Comparison of ENCODE assay signal across 9 cellular contexts in the genomic region with DNA sequence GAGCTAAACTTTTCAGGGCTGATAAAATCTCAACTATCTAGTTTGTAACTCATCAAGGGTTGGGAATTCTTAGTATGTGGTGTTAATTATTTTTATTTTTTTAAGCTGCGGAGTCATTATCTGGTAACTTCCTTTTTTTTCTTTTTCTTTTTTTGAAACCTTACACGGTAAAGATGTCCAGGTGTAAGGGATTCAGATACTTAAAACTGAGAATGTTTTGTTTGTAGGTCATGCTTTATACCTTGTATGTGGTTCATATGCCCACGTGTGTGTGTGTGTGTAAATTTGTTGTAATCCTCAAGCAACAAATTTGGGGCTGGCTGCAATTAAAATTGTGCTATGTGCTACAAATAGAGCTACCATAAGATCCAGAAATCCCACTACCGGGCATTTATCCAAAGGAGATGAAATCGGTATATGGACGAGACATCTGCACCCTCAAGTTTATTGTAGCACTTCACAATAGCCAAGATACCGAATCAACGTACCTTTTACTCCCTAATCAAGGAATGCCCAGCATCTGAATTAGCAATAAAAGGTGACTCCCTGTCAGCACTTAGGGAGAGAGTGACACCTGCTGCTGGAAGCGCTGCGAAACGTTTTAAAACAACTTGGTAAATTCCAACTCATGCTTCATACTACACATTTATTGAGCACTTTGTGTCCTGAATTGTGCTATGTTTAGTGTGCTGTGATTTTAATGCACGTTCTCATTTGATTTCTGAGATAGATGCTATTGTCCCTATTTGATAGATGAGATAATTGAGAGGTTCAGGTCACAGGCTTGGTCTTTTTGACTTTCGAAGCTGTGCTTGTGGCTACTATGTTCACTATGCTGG. TPM values are rescaled to one million over a fixed set of nuclear protein-coding genes. Genes with fewer than 3 reads are reported as not detected.
DNase-seq lines count a peak whose midpoint lies in the region; ATAC-seq and TF ChIP-seq lines count a peak whose summit lies in the region.
"Had no signal": no experiment of that assay in that cellular context is flagged by ENCODE, and none has a peak within 500 bp of the region (broad histone marks: within the 10 kb centered on the region; RNA-seq: fewer than 3 reads in every experiment).

No MANE protein-coding gene starts in this region.

- H3K4me3 ChIP-seq in heart right ventricle, result no peak overlapping the region
- no peak overlapping the region for H3K4me3 ChIP-seq in vagina
- H3K4me3 ChIP-seq: adrenal gland had no signal

- TF ChIP-seq CTCF in heart right ventricle (IDR thresholded peaks at IDR 0.05) (peak in 5 of 9 donors; percentile 25 to 55 (median 35)), type B pancreatic cell (conservative IDR thresholded peaks at IDR 0.05) (peak; percentile 41), vagina (IDR thresholded peaks at IDR 0.05) (no peak)

- TF ChIP-seq POLR2A in vagina (IDR thresholded peaks at IDR 0.05), result no peak

- intact Hi-C loops in heart right ventricle (cut with DNase I), result loop anchor here in 5 of 10 donors (1.0 to 10.0 kb wide), 4 partner anchors 209 to 215 kb away; no protein-coding TSS in a partner anchor
- intact Hi-C loops in cardiac septum (cut with DNase I), result no loop called here
- intact Hi-C loops in vagina (cut with DNase I), result no loop called here

- H3K36me3 Mint-ChIP-seq in type B pancreatic cell, result peaks cover 4% of the 10 kb centered on the region
- H3K36me3 Mint-ChIP-seq in activated T-cell treated with anti-CD3 and anti-CD28 coated beads, Interleukin-2, amount 50 U/mL, for 72 hours (ENCODE audit: insufficient read depth in 2 of 2), result peaks cover 0 to 4% of the 10 kb centered on the region in 2 donors

- ATAC-seq in heart right ventricle (no peak), GM21360 (IDR thresholded peaks at IDR 0.05; ENCODE audit: unreplicated experiment) (no peak)
- ATAC-seq in activated T-cell treated with anti-CD3 and anti-CD28 coated beads, Interleukin-2, amount 50 U/mL, for 72 hours (replicated peaks in 1 of 2), result no peak

- no peak overlapping the region for H3K27ac Mint-ChIP-seq in type B pancreatic cell
- no peak overlapping the region for H3K27ac Mint-ChIP-seq in activated T-cell treated with anti-CD3 and anti-CD28 coated beads, Interleukin-2, amount 50 U/mL, for 72 hours

- no peaks in the 10 kb centered on the region for H3K4me1 Mint-ChIP-seq in type B pancreatic cell (ENCODE audit: unreplicated experiment)
- H3K4me1 Mint-ChIP-seq in activated T-cell treated with anti-CD3 and anti-CD28 coated beads, Interleukin-2, amount 50 U/mL, for 72 hours (ENCODE audit: low read depth), result no peaks in the 10 kb centered on the region

- H3K36me3 ChIP-seq in heart right ventricle (peaks cover 0 to 49% (median 11%) of the 10 kb centered on the region in 9 donors), vagina (peaks cover 0 to 17% of the 10 kb centered on the region in 2 donors)

- H3K9me3 ChIP-seq in heart right ventricle, result no peaks in the 10 kb centered on the region
- H3K9me3 ChIP-seq in vagina, result no peaks in the 10 kb centered on the region
- H3K9me3 ChIP-seq: adrenal gland had no signal

- no peaks in the 10 kb centered on the region for H3K4me1 ChIP-seq in heart right ventricle
- H3K4me1 ChIP-seq in vagina, result no peaks in the 10 kb centered on the region
- H3K4me1 ChIP-seq: adrenal gland had no signal

- WGBS in heart right ventricle, 2 donors, result 69 to 79% methylated on average over 13 of the region's 13 CpGs

- no peaks in the 10 kb centered on the region for H3K9me3 Mint-ChIP-seq in type B pancreatic cell
- no peaks in the 10 kb centered on the region for H3K9me3 Mint-ChIP-seq in activated T-cell treated with anti-CD3 and anti-CD28 coated beads, Interleukin-2, amount 50 U/mL, for 72 hours

- DNase-seq in heart right ventricle (no peak), cardiac septum (ENCODE audit: low spot score) (no peak), NCI-H748 treated with DMSO at 0.1 percent for 48 hours (lab: John Stamatoyannopoulos, UW) (peak; percentile 8), fibroblast of peridontal ligament (ENCODE audit: extremely low read depth) (peak; percentile 13), type B pancreatic cell (ENCODE audit: extremely low spot score, unreplicated experiment) (no peak), vagina (ENCODE audit: extremely low spot score in 2 of 2) (no peak)
- no peak for DNase-seq in activated T-cell treated with anti-CD3 and anti-CD28 coated beads, Interleukin-2, amount 50 U/mL, for 72 hours

- H3K27ac ChIP-seq in heart right ventricle (no peak overlapping the region), vagina (no peak overlapping the region)
- H3K27ac ChIP-seq: adrenal gland had no signal

- H3K27me3 Mint-ChIP-seq in type B pancreatic cell, result no peaks in the 10 kb centered on the region
- no peaks in the 10 kb centered on the region for H3K27me3 Mint-ChIP-seq in activated T-cell treated with anti-CD3 and anti-CD28 coated beads, Interleukin-2, amount 50 U/mL, for 72 hours (ENCODE audit: low read depth)

- H3K4me3 Mint-ChIP-seq in type B pancreatic cell, result no peak overlapping the region
- no peak overlapping the region for H3K4me3 Mint-ChIP-seq in activated T-cell treated with anti-CD3 and anti-CD28 coated beads, Interleukin-2, amount 50 U/mL, for 72 hours

- no peaks in the 10 kb centered on the region for H3K27me3 ChIP-seq in heart right ventricle
- no peaks in the 10 kb centered on the region for H3K27me3 ChIP-seq in vagina
- H3K27me3 ChIP-seq: adrenal gland had no signal

RNA-seq across cellular contexts. Expression of a gene that starts 16.1 kb away (rescaled TPM):
- total RNA-seq in heart right ventricle (10 to 100 TPM in 2 of 10 donors, 1 to 10 TPM in 8; 5.9 to 11.9 (median 9.0) TPM), cardiac septum (19.8 TPM), type B pancreatic cell (ENCODE audit: low replicate concordance) (62.0 and 68.0 TPM in 2 replicates), vagina (43.5 TPM)
- 10 to 100 TPM in 1 of 2 donors, 1 to 10 TPM in 1; 3.7 to 15.1 TPM for polyA plus RNA-seq in heart right ventricle
- 10 to 100 TPM; 21.0 to 23.7 TPM for total RNA-seq in activated T-cell treated with anti-CD3 and anti-CD28 coated beads, Interleukin-2, amount 50 U/mL, for 72 hours

RNA-seq across cellular contexts. Expression of a gene that starts 35.2 kb away (rescaled TPM):
- 10 to 100 TPM; 16.9 to 57.6 (median 28.1) TPM for total RNA-seq in heart right ventricle
- polyA plus RNA-seq in heart right ventricle, result 10 to 100 TPM; 20.4 to 25.7 TPM
- total RNA-seq in cardiac septum, result 43.5 TPM
- 111 and 149 TPM in 2 replicates for total RNA-seq in type B pancreatic cell (ENCODE audit: low replicate concordance)
- total RNA-seq in vagina, result 103 TPM
- not detected for total RNA-seq in activated T-cell treated with anti-CD3 and anti-CD28 coated beads, Interleukin-2, amount 50 U/mL, for 72 hours

Comparison
In these comparisons a context has a peak if more than half of its experiments do, and no peak if none do; other contexts are left out.
1. DNase-seq: peak in NCI-H748 treated with DMSO at 0.1 percent for 48 hours (single experiment) and fibroblast of peridontal ligament (single experiment); none in heart right ventricle (0 of 2), cardiac septum (single experiment), type B pancreatic cell (single experiment), vagina (0 of 2) and activated T-cell treated with anti-CD3 and anti-CD28 coated beads, Interleukin-2, amount 50 U/mL, for 72 hours (0 of 2).
2. CTCF ChIP-seq: peak in heart right ventricle (5 of 9) and type B pancreatic cell (single experiment); none in vagina (0 of 3).
3. RNA of a gene that starts 35.2 kb away (total RNA-seq): 111 to 149 TPM in type B pancreatic cell, 103 TPM in vagina (single experiment), 43.5 TPM in cardiac septum (single experiment) and 16.9 to 57.6 TPM in heart right ventricle; not detected in activated T-cell treated with anti-CD3 and anti-CD28 coated beads, Interleukin-2, amount 50 U/mL, for 72 hours; every median in the first group is over 10 times any median in the second.